Comparison of ENCODE assay signal across 1 cellular context in genomic region chr3:125160911-125161371, GRCh38.
TF ChIP-seq lines count a peak whose summit lies in the region.

No MANE protein-coding gene starts in this region.

TF ChIP-seq in HepG2, 621 proteins besides CTCF, POLR2A, EP300 and RAD21:
- no peak for TF ChIP-seq ZNF816 (CRISPR knock-in tag; IDR thresholded peaks at IDR 0.05; ENCODE audit: borderline replicate concordance)
- no peak for TF ChIP-seq NR2F6 (IDR thresholded peaks at IDR 0.05)
- TF ChIP-seq NR2F6 (CRISPR knock-in tag; IDR thresholded peaks at IDR 0.05) = 0 out of 2 replicates have a peak, but pooled peaks have one; percentile 26
